In genomic region chr3:131503328-131503650, GRCh38 we compare ENCODE assay signal across 8 cellular contexts. TPM values are rescaled to one million over a fixed set of nuclear protein-coding genes. Genes with fewer than 3 reads are reported as not detected.
DNase-seq lines count a peak whose midpoint lies in the region; ATAC-seq and TF ChIP-seq lines count a peak whose summit lies in the region.

No MANE protein-coding gene starts in this region.

- CTCF ChIA-PET in MCF 10A (lab: Yijun Ruan, JAX) (interaction anchor here (0.8 to 1.0 kb wide), 2 partner anchors 470 to 526 kb away, joined by 3 read pairs; no protein-coding TSS in a partner anchor), RWPE1 (lab: Yijun Ruan, JAX) (no interaction called here)

- peaks cover 30% of the 10 kb centered on the region for H3K36me3 Mint-ChIP-seq in MCF 10A (ENCODE audit: insufficient read depth, unreplicated experiment)
- peaks cover 17% of the 10 kb centered on the region for H3K36me3 Mint-ChIP-seq in mesothelial cell of epicardium

- no peaks in the 10 kb centered on the region for H3K27me3 Mint-ChIP-seq in MCF 10A (ENCODE audit: insufficient read depth, unreplicated experiment)
- H3K27me3 Mint-ChIP-seq in mesothelial cell of epicardium (ENCODE audit: low read depth), result peaks cover 40% of the 10 kb centered on the region

- no peaks in the 10 kb centered on the region for H3K27me3 ChIP-seq in GM06990 (replicated peaks; ENCODE audit: control insufficient read depth, insufficient read depth, low read length)

- no peak overlapping the region for H3K27ac ChIP-seq in RWPE1

- intact Hi-C loops in MCF 10A (cut with micrococcal nuclease), result loop anchor here (2.0 to 5.0 kb wide), 2 partner anchors 121 to 476 kb away; partner anchors contain the start of genes ASTE1, NEK11 and NUDT16

- H3K9me3 Mint-ChIP-seq in MCF 10A (ENCODE audit: unreplicated experiment) (no peaks in the 10 kb centered on the region), mesothelial cell of epicardium (peaks cover 3% of the 10 kb centered on the region)

- no peak for DNase-seq in GM06990 (ENCODE audit: extremely low read depth, insufficient read length)
- no peak for DNase-seq in LNCaP clone FGC (ENCODE audit: low read depth)
- DNase-seq in MCF 10A (ENCODE audit: unreplicated experiment), result no peak
- DNase-seq in mesothelial cell of epicardium (ENCODE audit: low spot score in 2 of 2, unreplicated experiment in 2 of 2), result no peak
- DNase-seq in inferior parietal cortex (ENCODE audit: extremely low spot score), result no peak
- no peak for DNase-seq in RWPE1 (ENCODE audit: low spot score)

- H3K27ac Mint-ChIP-seq in MCF 10A (ENCODE audit: low read depth, unreplicated experiment), result peak overlapping the region; percentile 91
- peak overlapping the region; percentile 6 for H3K27ac Mint-ChIP-seq in mesothelial cell of epicardium

- TSS peak; percentile 65 for BruUV-seq in MCF 10A (replicated peaks; lab: Mats Ljungman, UMichigan)

- H3K4me3 Mint-ChIP-seq in MCF 10A (ENCODE audit: unreplicated experiment), result peak overlapping the region; percentile 95
- peak overlapping the region; percentile 97 for H3K4me3 Mint-ChIP-seq in mesothelial cell of epicardium

- peaks cover 21% of the 10 kb centered on the region for H3K4me1 Mint-ChIP-seq in MCF 10A (ENCODE audit: insufficient read depth, unreplicated experiment)
- peaks cover 16% of the 10 kb centered on the region for H3K4me1 Mint-ChIP-seq in mesothelial cell of epicardium

- H3K4me3 ChIP-seq in GM06990 (replicated peaks; ENCODE audit: low read depth, low read length) (peak overlapping the region; percentile 98), LNCaP clone FGC (ENCODE audit: low read depth, low read length) (peak overlapping the region; percentile 83)

- H3K36me3 ChIP-seq in GM06990 (ENCODE audit: control insufficient read depth, insufficient read depth, low read length), result no peaks in the 10 kb centered on the region; the same call in 1 of the 2 replicates

- POLR2A ChIA-PET in MCF 10A (lab: Yijun Ruan, JAX) (interaction anchor here (0.8 to 1.0 kb wide), 2 partner anchors 28 to 122 kb away, joined by 3 read pairs; partner anchors contain the start of gene NUDT16), RWPE1 (lab: Yijun Ruan, JAX; ENCODE audit: low non-redundant PET) (no interaction called here)

- ATAC-seq in GM18520 (IDR thresholded peaks at IDR 0.05; ENCODE audit: unreplicated experiment) (no peak), GM18873 (IDR thresholded peaks at IDR 0.05; ENCODE audit: low FRiP score, unreplicated experiment) (no peak)

- TF ChIP-seq CTCF in GM06990 (IDR thresholded peaks at IDR 0.05; ENCODE audit: insufficient read depth, low read length, poor library complexity, severe bottlenecking) (no peak), LNCaP clone FGC (IDR thresholded peaks at IDR 0.05; ENCODE audit: control insufficient read depth, extremely low read depth, insufficient read depth) (no peak), MCF 10A (IDR thresholded peaks at IDR 0.05; ENCODE audit: unreplicated experiment) (no peak), mesothelial cell of epicardium (IDR thresholded peaks at IDR 0.05; ENCODE audit: unreplicated experiment) (no peak), RWPE1 (conservative IDR thresholded peaks at IDR 0.05; ENCODE audit: low read depth) (no peak)

RNA-seq across cellular contexts. Expression of gene MRPL3, which starts 0.5 kb away (rescaled TPM):
- total RNA-seq in MCF 10A (2022) (138 and 179 TPM in 2 replicates), mesothelial cell of epicardium (77.5 to 77.7 TPM (median 77.7 TPM) in 3 replicates)
